13 cellular contexts compared by ENCODE assay signal in the genomic region with DNA sequence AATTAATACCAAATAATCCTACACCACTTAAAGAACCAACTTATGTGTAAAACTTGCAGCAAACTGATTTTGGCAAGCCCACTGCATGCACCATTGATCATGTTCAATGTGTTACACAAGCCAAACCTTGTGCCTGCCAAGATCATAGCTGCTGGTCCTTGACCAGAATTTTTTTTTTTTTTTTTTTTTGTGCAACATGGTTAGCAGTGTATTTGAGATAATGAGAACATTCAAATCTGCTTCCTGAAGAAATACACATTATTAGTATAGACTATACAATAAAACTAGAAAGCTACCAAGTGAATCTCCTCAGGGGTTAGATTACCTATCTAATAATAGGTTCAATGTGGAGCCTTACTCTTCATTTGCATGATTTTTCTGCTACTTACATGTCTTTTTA.
DNase-seq lines count a peak whose midpoint lies in the region; ATAC-seq and TF ChIP-seq lines count a peak whose summit lies in the region.
"Had no signal": no experiment of that assay in that cellular context is flagged by ENCODE, and none has a peak within 500 bp of the region (broad histone marks: within the 10 kb centered on the region; RNA-seq: fewer than 3 reads in every experiment).

No MANE protein-coding gene starts in this region.

- H3K36me3 Mint-ChIP-seq in activated CD4-positive, alpha-beta T cell treated with anti-CD3 and anti-CD28 coated beads, Interleukin-2, amount 10 ng/mL, durations not matched to agents 24 days and 14 days (ENCODE audit: low read depth) = no peaks in the 10 kb centered on the region
- no peaks in the 10 kb centered on the region for H3K36me3 Mint-ChIP-seq in HFFc6 (ENCODE audit: low read depth)
- H3K36me3 Mint-ChIP-seq: activated naive CD8-positive, alpha-beta T cell had no signal

- H3K27ac Mint-ChIP-seq in activated CD4-positive, alpha-beta T cell treated with anti-CD3 and anti-CD28 coated beads, Interleukin-2, amount 10 ng/mL, durations not matched to agents 24 days and 14 days = no peak overlapping the region
- H3K27ac Mint-ChIP-seq in HFFc6 = no peak overlapping the region
- H3K27ac Mint-ChIP-seq: activated naive CD8-positive, alpha-beta T cell had no signal

- H3K4me3 Mint-ChIP-seq in activated CD4-positive, alpha-beta T cell treated with anti-CD3 and anti-CD28 coated beads, Interleukin-2, amount 10 ng/mL, durations not matched to agents 24 days and 14 days = no peak overlapping the region
- H3K4me3 Mint-ChIP-seq in HFFc6 = no peak overlapping the region
- H3K4me3 Mint-ChIP-seq: activated naive CD8-positive, alpha-beta T cell had no signal

- DNase-seq in germinal center (ENCODE audit: low spot score) = peak; percentile 53
- DNase-seq in SKM-1 (lab: John Stamatoyannopoulos, UW; ENCODE audit: unreplicated experiment) = no peak
- no peak for DNase-seq in activated CD4-positive, alpha-beta T cell treated with anti-CD3 and anti-CD28 coated beads, Interleukin-2, amount 10 ng/mL, durations not matched to agents 24 days and 14 days
- DNase-seq in HFFc6 = no peak
- no peak for DNase-seq in NCI-H2171 (lab: John Stamatoyannopoulos, UW)
- DNase-seq: AML-193; central memory CD4-positive, alpha-beta T cell; head of caudate nucleus; stomach had no signal

- H3K27me3 Mint-ChIP-seq in activated CD4-positive, alpha-beta T cell treated with anti-CD3 and anti-CD28 coated beads, Interleukin-2, amount 10 ng/mL, durations not matched to agents 24 days and 14 days = no peaks in the 10 kb centered on the region
- peaks cover 2% of the 10 kb centered on the region; the same call in 1 of the 2 replicates for H3K27me3 Mint-ChIP-seq in HFFc6 (ENCODE audit: insufficient read depth)
- H3K27me3 Mint-ChIP-seq: activated naive CD8-positive, alpha-beta T cell had no signal

- no peaks in the 10 kb centered on the region for H3K9me3 Mint-ChIP-seq in activated CD4-positive, alpha-beta T cell treated with anti-CD3 and anti-CD28 coated beads, Interleukin-2, amount 10 ng/mL, durations not matched to agents 24 days and 14 days
- no peaks in the 10 kb centered on the region for H3K9me3 Mint-ChIP-seq in HFFc6

- peak; percentile 47 for ATAC-seq in GM18511 (IDR thresholded peaks at IDR 0.05; ENCODE audit: unreplicated experiment)
- ATAC-seq in GM21528 (IDR thresholded peaks at IDR 0.05; ENCODE audit: low FRiP score, unreplicated experiment) = peak; percentile 41
- peak; percentile 65 for ATAC-seq in HG03571 (IDR thresholded peaks at IDR 0.05; ENCODE audit: unreplicated experiment)

- H3K4me1 Mint-ChIP-seq in activated CD4-positive, alpha-beta T cell treated with anti-CD3 and anti-CD28 coated beads, Interleukin-2, amount 10 ng/mL, durations not matched to agents 24 days and 14 days = no peaks in the 10 kb centered on the region
- peaks cover 4% of the 10 kb centered on the region; the same call in 1 of the 2 replicates for H3K4me1 Mint-ChIP-seq in HFFc6 (ENCODE audit: low read depth)

- intact Hi-C loops in activated CD4-positive, alpha-beta T cell treated with anti-CD3 and anti-CD28 coated beads, Interleukin-2, amount 10 ng/mL, durations not matched to agents 24 days and 14 days (cut with micrococcal nuclease) = no loop called here

- no peak for TF ChIP-seq CTCF in HFFc6 (IDR thresholded peaks at IDR 0.05)
